Comparison of ENCODE assay signal across 11 cellular contexts in genomic region chrX:88613338-88613737, GRCh38.
DNase-seq lines count a peak whose midpoint lies in the region; ATAC-seq lines count a peak whose summit lies in the region.
"Had no signal": no experiment of that assay in that cellular context is flagged by ENCODE, and none has a peak within 500 bp of the region (broad histone marks: within the 10 kb centered on the region; RNA-seq: fewer than 3 reads in every experiment).

No MANE protein-coding gene starts in this region.

- in situ Hi-C loops in Caki2 (cut with HindIII; ENCODE audit: low pct_unique_long_range_greater_than_20kb, low sequenced_read_pairs) (no loop called here), KBM-7 (cut with MboI; ENCODE audit: low pct_unique_long_range_greater_than_20kb, low sequenced_read_pairs) (loop anchor here (25.0 kb wide), 1 partner anchor 476 kb away; no protein-coding TSS in a partner anchor)

- DNase-seq in Caki2 (ENCODE audit: low read depth): peak; percentile 12
- DNase-seq in KBM-7: peak; percentile 59
- DNase-seq in adipocyte (ENCODE audit: low read depth): peak; percentile 22
- DNase-seq in left lobe of liver (ENCODE audit: low spot score): no peak
- DNase-seq in NCI-H146 (lab: John Stamatoyannopoulos, UW): no peak
- DNase-seq in activated CD4-positive, alpha-beta T cell treated with anti-CD3 and anti-CD28 coated beads, Interleukin-2, amount 50 U/mL, for 48 hours: no peak
- DNase-seq: MG63; stimulated activated CD8-positive, alpha-beta memory T cell treated with anti-CD3 and anti-CD28 coated beads, Interleukin-4, amount 100 ng/mL, for 48 hours had no signal

- H3K9me3 ChIP-seq in adipocyte (ENCODE audit: control insufficient read depth, low read length): no peaks in the 10 kb centered on the region
- H3K9me3 ChIP-seq: MG63 had no signal

- no peaks in the 10 kb centered on the region for H3K4me1 ChIP-seq in adipocyte (ENCODE audit: control insufficient read depth, insufficient read depth, low read length)

- no peak overlapping the region for H3K9ac ChIP-seq in adipocyte (ENCODE audit: low read length)

- no peaks in the 10 kb centered on the region for H3K27me3 ChIP-seq in adipocyte (replicated peaks; ENCODE audit: control insufficient read depth, insufficient read depth, low read length)
- H3K27me3 ChIP-seq: MG63 had no signal

- ATAC-seq in left lobe of liver (peak; percentile 97), HG03521 (IDR thresholded peaks at IDR 0.05; ENCODE audit: unreplicated experiment) (no peak), HG03108 (IDR thresholded peaks at IDR 0.05; ENCODE audit: unreplicated experiment) (no peak)
- ATAC-seq: HCT116 had no signal

- no peaks in the 10 kb centered on the region for H3K36me3 ChIP-seq in adipocyte (ENCODE audit: control insufficient read depth, insufficient read depth, low read length, severe bottlenecking)
- H3K36me3 ChIP-seq: MG63 had no signal

- no peak overlapping the region for H3K4me3 ChIP-seq in adipocyte (ENCODE audit: low read length)
- H3K4me3 ChIP-seq: MG63 had no signal

Comparison
In these comparisons a context has a peak if more than half of its experiments do, and no peak if none do; other contexts are left out.
1. DNase-seq: peak in Caki2 (single experiment), KBM-7 (single experiment) and adipocyte (single experiment); none in left lobe of liver (single experiment), NCI-H146 (single experiment) and activated CD4-positive, alpha-beta T cell treated with anti-CD3 and anti-CD28 coated beads, Interleukin-2, amount 50 U/mL, for 48 hours (0 of 2).